30 cellular contexts compared by ENCODE assay signal in the genomic region with DNA sequence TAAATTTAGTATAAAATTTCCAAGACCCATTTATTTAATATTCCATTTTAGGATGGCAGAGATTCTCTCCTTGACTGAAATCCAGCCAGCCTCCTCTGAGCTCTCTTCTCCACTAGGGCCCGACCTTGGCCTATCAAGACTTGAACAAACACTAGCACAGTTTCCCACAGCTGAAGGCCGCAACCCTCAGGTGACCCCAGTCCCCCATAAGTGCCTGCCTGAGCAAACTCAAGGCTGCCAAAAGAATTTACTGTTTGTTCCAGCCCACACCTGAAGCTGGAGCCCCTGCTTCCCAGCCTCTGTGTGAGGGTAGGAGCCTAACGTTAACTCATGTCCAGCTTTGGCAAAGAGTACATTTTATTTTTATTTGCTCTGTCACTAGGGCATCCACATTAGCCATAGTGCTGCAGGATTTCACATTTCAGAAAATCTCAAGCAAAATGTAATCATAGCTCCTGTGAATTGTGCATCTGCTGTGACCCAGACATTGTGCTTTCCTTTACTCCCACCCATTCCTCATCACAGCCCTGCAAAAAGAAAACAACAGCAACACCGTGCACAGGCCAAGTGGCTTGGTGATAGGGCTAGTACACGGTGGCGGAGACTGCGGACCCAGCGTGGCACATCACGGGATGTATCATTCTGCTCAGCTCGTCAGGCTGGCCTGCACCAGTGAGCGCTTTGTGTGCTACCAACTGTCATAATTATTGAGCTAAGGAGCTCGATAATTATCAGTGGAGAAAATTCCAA.
"Had no signal": no experiment of that assay in that cellular context is flagged by ENCODE, and none has a peak within 500 bp of the region (broad histone marks: within the 10 kb centered on the region; RNA-seq: fewer than 3 reads in every experiment).

No MANE protein-coding gene starts in this region.

- H3K4me1 ChIP-seq: adrenal gland, breast epithelium had no signal

- H3K27ac Mint-ChIP-seq: activated CD8-positive, alpha-beta T cell treated with anti-CD3 and anti-CD28 coated beads for 36 hours; activated naive CD8-positive, alpha-beta T cell treated with anti-CD3 and anti-CD28 coated beads, Interleukin-2, amount 10 ng/mL, durations not matched to agents 7 days and 5 days; activated T-cell treated with anti-CD3 and anti-CD28 coated beads, Interleukin-2, amount 50 U/mL, for 72 hours; activated T-helper 2 cell treated with anti-CD3 and anti-CD28 coated beads, Interferon-gamma antibody, Interleukin-2, Interleukin-4, amounts not matched to agents 10 μg/mL and 5 μg/mL and 100 μg/mL, durations not matched to agents 14 hours and 24 hours and 36 hours; T-cell had no signal

- H3K9me3 ChIP-seq: adrenal gland, breast epithelium had no signal

- H3K4me3 Mint-ChIP-seq: activated CD8-positive, alpha-beta T cell treated with anti-CD3 and anti-CD28 coated beads for 36 hours; activated naive CD8-positive, alpha-beta T cell treated with anti-CD3 and anti-CD28 coated beads, Interleukin-2, amount 10 ng/mL, durations not matched to agents 7 days and 5 days; activated T-cell treated with anti-CD3 and anti-CD28 coated beads, Interleukin-2, amount 50 U/mL, for 72 hours; T-cell had no signal

- H3K36me3 Mint-ChIP-seq: activated naive CD8-positive, alpha-beta T cell treated with anti-CD3 and anti-CD28 coated beads, Interleukin-2, amount 10 ng/mL, durations not matched to agents 7 days and 5 days; T-cell had no signal

- DNase-seq: activated CD4-positive, alpha-beta T cell treated with anti-CD3 and anti-CD28 coated beads for 4 hours; activated CD8-positive, alpha-beta memory T cell treated with anti-CD3 and anti-CD28 coated beads, Interleukin-2, amount 50 U/mL, for 4 hours; activated CD8-positive, alpha-beta T cell treated with anti-CD3 and anti-CD28 coated beads for 36 hours; activated naive CD4-positive, alpha-beta T cell treated with anti-CD3 and anti-CD28 coated beads, Interleukin-2, amount 50 U/mL, for 16 hours; activated naive CD8-positive, alpha-beta T cell treated with anti-CD3 and anti-CD28 coated beads, Interleukin-2, amount 10 ng/mL, durations not matched to agents 7 days and 5 days; activated T-cell treated with anti-CD3 and anti-CD28 coated beads, Interleukin-2, amount 50 U/mL, for 72 hours; adrenal gland; anterior cingulate cortex; KG1; NCI-H1092; NCI-H1417 treated with DMSO at 0.1 percent for 48 hours; NCI-H1694; NCI-H2029; NCI-H345; NCI-H510A; NCI-H69; NK-92 treated with Interleukin-12 subunit alpha and Interleukin-12 subunit beta, amount 100 ng/mL, for 24 hours; OCI-M1; RPMI8226; T-cell; T-helper 2 cell; T1000; WERI-Rb-1 had no signal

- H3K4me3 ChIP-seq: adrenal gland, breast epithelium, SK-N-MC had no signal

- FAIRE-seq: TTC549 had no signal

- H3K4me1 Mint-ChIP-seq: activated naive CD8-positive, alpha-beta T cell treated with anti-CD3 and anti-CD28 coated beads, Interleukin-2, amount 10 ng/mL, durations not matched to agents 7 days and 5 days; T-cell had no signal

- ATAC-seq: activated CD4-positive, CD25-positive, alpha-beta regulatory T cell treated with anti-CD3 and anti-CD28 coated beads, Interleukin-2, amount 50 U/mL, for 24 hours; activated CD8-positive, alpha-beta T cell treated with anti-CD3 and anti-CD28 coated beads for 36 hours; activated T-cell treated with anti-CD3 and anti-CD28 coated beads, Interleukin-2, amount 50 U/mL, for 72 hours; Panc1; Right ventricle myocardium inferior; T-cell had no signal

- H3K27ac ChIP-seq: adrenal gland, breast epithelium, SK-N-MC, WERI-Rb-1 had no signal

- H3K36me3 ChIP-seq: adrenal gland, breast epithelium, WERI-Rb-1 had no signal

- H3K27me3 Mint-ChIP-seq: activated CD8-positive, alpha-beta T cell treated with anti-CD3 and anti-CD28 coated beads for 36 hours; activated naive CD8-positive, alpha-beta T cell treated with anti-CD3 and anti-CD28 coated beads, Interleukin-2, amount 10 ng/mL, durations not matched to agents 7 days and 5 days; T-cell had no signal

- H3K27me3 ChIP-seq: adrenal gland, breast epithelium had no signal
